ENCODE assay signal across 12 cellular contexts in the genomic region with DNA sequence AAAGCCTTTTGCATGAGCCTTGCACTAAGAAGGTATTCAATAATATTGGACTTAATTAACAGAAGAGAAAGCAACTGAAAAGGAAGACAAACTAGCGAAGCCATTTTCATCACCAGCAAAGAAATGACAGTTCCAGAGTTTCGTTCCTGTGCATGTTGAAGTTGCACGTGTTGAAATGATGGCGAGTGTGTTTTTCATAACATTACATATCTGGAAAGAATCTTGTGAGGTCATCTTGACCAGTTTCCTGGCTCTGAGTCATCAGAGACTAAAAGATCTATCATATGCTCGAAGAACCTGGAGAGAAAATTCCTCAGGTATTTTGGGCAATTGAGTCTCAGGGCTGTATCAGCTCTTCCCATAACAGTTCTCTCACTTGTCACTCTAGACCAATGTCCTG.
DNase-seq lines count a peak whose midpoint lies in the region; ATAC-seq and TF ChIP-seq lines count a peak whose summit lies in the region.
"Had no signal": no experiment of that assay in that cellular context is flagged by ENCODE, and none has a peak within 500 bp of the region (broad histone marks: within the 10 kb centered on the region; RNA-seq: fewer than 3 reads in every experiment).

No MANE protein-coding gene starts in this region.

- TF ChIP-seq CTCF in cardiac fibroblast (IDR thresholded peaks at IDR 0.05; ENCODE audit: low read depth, low read length), result no peak
- no peak for TF ChIP-seq CTCF in CD14-positive monocyte (IDR thresholded peaks at IDR 0.05)

- peaks cover 0 to 1% of the 10 kb centered on the region in 2 donors for H3K36me3 Mint-ChIP-seq in CD14-positive monocyte
- H3K36me3 Mint-ChIP-seq: CD8-positive, alpha-beta T cell had no signal

- intact Hi-C loops in CD14-positive monocyte (cut with micrococcal nuclease), result no loop called here

- H3K4me3 ChIP-seq in cardiac fibroblast (replicated peaks in 1 of 2; ENCODE audit: low read depth in 2 of 2, low read length in 2 of 2), result no peak overlapping the region

- peaks cover 0 to 4% (median 3%) of the 10 kb centered on the region in 3 donors for H3K27me3 Mint-ChIP-seq in CD14-positive monocyte (ENCODE audit: low read depth in 3 of 3)

- no peak overlapping the region for H3K27ac Mint-ChIP-seq in CD14-positive monocyte
- H3K27ac Mint-ChIP-seq: activated T-helper 2 cell treated with anti-CD3 and anti-CD28 coated beads, Interferon-gamma antibody, Interleukin-2, Interleukin-4, amounts not matched to agents 10 μg/mL and 5 μg/mL and 100 μg/mL, durations not matched to agents 14 hours and 24 hours and 36 hours; CD8-positive, alpha-beta T cell; T-helper 17 cell had no signal

- no peak overlapping the region for H3K4me3 Mint-ChIP-seq in CD14-positive monocyte
- H3K4me3 Mint-ChIP-seq: CD8-positive, alpha-beta T cell; T-helper 17 cell had no signal

- ATAC-seq in HG03095 (IDR thresholded peaks at IDR 0.05; ENCODE audit: unreplicated experiment), result no peak
- ATAC-seq: CD8-positive, alpha-beta T cell; T-helper 17 cell had no signal

- peaks cover 0 to 3% (median 0%) of the 10 kb centered on the region in 7 donors for H3K9me3 Mint-ChIP-seq in CD14-positive monocyte
- H3K9me3 Mint-ChIP-seq: activated T-helper 2 cell treated with anti-CD3 and anti-CD28 coated beads, Interferon-gamma antibody, Interleukin-2, Interleukin-4, amounts not matched to agents 10 μg/mL and 5 μg/mL and 100 μg/mL, durations not matched to agents 14 hours and 24 hours and 36 hours; CD8-positive, alpha-beta T cell had no signal

- peak; percentile 46 for DNase-seq in Daoy (ENCODE audit: low read depth)
- peak; percentile 42 for DNase-seq in NCI-H226
- DNase-seq in cardiac fibroblast (ENCODE audit: low read depth in 2 of 2), result peak; percentile 34 to 89
- peak; percentile 88 for DNase-seq in kidney tubule cell (ENCODE audit: low spot score)
- DNase-seq in ureter (ENCODE audit: low spot score), result no peak
- DNase-seq in CD14-positive monocyte (ENCODE audit: low spot score), result no peak
- DNase-seq in central memory CD4-positive, alpha-beta T cell, result no peak
- DNase-seq: CD8-positive, alpha-beta T cell; NCI-H345; T-helper 17 cell had no signal

- peaks cover 25% of the 10 kb centered on the region for H3K4me1 Mint-ChIP-seq in CD14-positive monocyte
- H3K4me1 Mint-ChIP-seq: T-helper 17 cell had no signal

Comparison
In these comparisons a context has a peak if more than half of its experiments do, and no peak if none do; other contexts are left out.
1. DNase-seq: peak in Daoy (single experiment), NCI-H226 (single experiment), cardiac fibroblast (2 of 2) and kidney tubule cell (single experiment); none in ureter (single experiment), CD14-positive monocyte (single experiment) and central memory CD4-positive, alpha-beta T cell (single experiment).